In genomic region chr22:40015346-40015976, GRCh38 we compare ENCODE assay signal across 24 cellular contexts. TPM values are rescaled to one million over a fixed set of nuclear protein-coding genes. Genes with fewer than 3 reads are reported as not detected.
DNase-seq lines count a peak whose midpoint lies in the region; ATAC-seq and TF ChIP-seq lines count a peak whose summit lies in the region.
"Had no signal": no experiment of that assay in that cellular context is flagged by ENCODE, and none has a peak within 500 bp of the region (broad histone marks: within the 10 kb centered on the region; RNA-seq: fewer than 3 reads in every experiment).

No MANE protein-coding gene starts in this region.

- H3K4me1 Mint-ChIP-seq in WTC11, result peaks cover 14% of the 10 kb centered on the region
- H3K4me1 Mint-ChIP-seq: activated T-helper 17 cell treated with anti-CD3 and anti-CD28 coated beads, Interleukin-2, amount 50 U/mL, for 72 hours; CD14-positive monocyte; central memory CD8-positive, alpha-beta T cell had no signal

- H3K27me3 ChIP-seq in esophagus (ENCODE audit: control insufficient read depth in 1 of 2, insufficient read depth in 2 of 2, low read length in 2 of 2) (no peaks in the 10 kb centered on the region), mucosa of rectum (ENCODE audit: control insufficient read depth in 2 of 2, insufficient read depth in 2 of 2, low read length in 2 of 2) (peaks cover 0 to 2% of the 10 kb centered on the region in 2 donors), gastrocnemius medialis (peaks cover 2 to 16% (median 15%) of the 10 kb centered on the region in 3 donors)
- H3K27me3 ChIP-seq: neutrophil, uterus had no signal

- H3K27me3 Mint-ChIP-seq in WTC11 (ENCODE audit: low read depth), result no peaks in the 10 kb centered on the region
- H3K27me3 Mint-ChIP-seq: activated naive CD4-positive, alpha-beta T cell treated with anti-CD3 and anti-CD28 coated beads, Interleukin-2, amount 50 U/mL, for 24 hours had no signal

- in situ Hi-C loops in gastrocnemius medialis (cut with MboI; ENCODE audit: low sequenced_read_pairs in 4 of 4), result loop anchor here in 1 of 4 donors (25.0 kb wide), 1 partner anchor 653 kb away; no protein-coding TSS in a partner anchor

- H3K4me3 Mint-ChIP-seq in WTC11, result no peak overlapping the region
- H3K4me3 Mint-ChIP-seq: activated naive CD4-positive, alpha-beta T cell treated with anti-CD3 and anti-CD28 coated beads, Interleukin-2, amount 50 U/mL, for 24 hours; activated T-helper 17 cell treated with anti-CD3 and anti-CD28 coated beads, Interleukin-2, amount 50 U/mL, for 72 hours; CD14-positive monocyte; central memory CD8-positive, alpha-beta T cell; T-helper 2 cell treated with Interferon-gamma antibody and Interleukin-4, amounts not matched to agents 5 μg/mL and 100 μg/mL, for 36 hours had no signal

- H3K36me3 ChIP-seq in esophagus (ENCODE audit: control insufficient read depth in 2 of 2, insufficient read depth in 2 of 2, low read length in 1 of 2) (no peaks in the 10 kb centered on the region), mucosa of rectum (ENCODE audit: control insufficient read depth in 2 of 2, insufficient read depth in 2 of 2, low read length in 2 of 2) (peaks cover 3 to 9% of the 10 kb centered on the region in 2 donors), gastrocnemius medialis (no peaks in the 10 kb centered on the region)
- H3K36me3 ChIP-seq: neutrophil, uterus had no signal

- CTCF ChIA-PET in WTC11 (lab: Charles Lee), result interaction anchor here (1.2 to 1.9 kb wide), 3 partner anchors 9 to 62 kb away, joined by 3 to 8 read pairs (median 4); no protein-coding TSS in a partner anchor

- intact Hi-C loops in gastrocnemius medialis (cut with DNase I; ENCODE audit: low total_unique reads), result no loop called here

- H3K27ac Mint-ChIP-seq in WTC11, result peak overlapping the region; percentile 13
- H3K27ac Mint-ChIP-seq: activated naive CD4-positive, alpha-beta T cell treated with anti-CD3 and anti-CD28 coated beads, Interleukin-2, amount 50 U/mL, for 24 hours; activated T-helper 17 cell treated with anti-CD3 and anti-CD28 coated beads, Interleukin-2, amount 50 U/mL, for 72 hours; CD14-positive monocyte; T-helper 2 cell treated with Interferon-gamma antibody and Interleukin-4, amounts not matched to agents 5 μg/mL and 100 μg/mL, for 36 hours had no signal

- TF ChIP-seq POLR2A in GM18505 (IDR thresholded peaks at IDR 0.05; ENCODE audit: borderline replicate concordance, extremely low read depth, insufficient read depth, insufficient read length), result no peak
- TF ChIP-seq POLR2A in gastrocnemius medialis (IDR thresholded peaks at IDR 0.05), result no peak

- POLR2A ChIA-PET in WTC11 (lab: Charles Lee), result no interaction called here

- H3K4me1 ChIP-seq in esophagus (ENCODE audit: control insufficient read depth in 2 of 2, insufficient read depth in 2 of 2, low read length in 1 of 2), result peaks cover 6 to 18% of the 10 kb centered on the region in 2 donors
- peaks cover 15 to 28% of the 10 kb centered on the region in 2 donors for H3K4me1 ChIP-seq in mucosa of rectum (ENCODE audit: control insufficient read depth in 2 of 2, insufficient read depth in 2 of 2, low read length in 2 of 2)
- H3K4me1 ChIP-seq in gastrocnemius medialis, result no peaks in the 10 kb centered on the region
- H3K4me1 ChIP-seq: uterus had no signal

- peaks cover 29% of the 10 kb centered on the region for H3K36me3 Mint-ChIP-seq in WTC11
- H3K36me3 Mint-ChIP-seq: activated naive CD4-positive, alpha-beta T cell treated with anti-CD3 and anti-CD28 coated beads, Interleukin-2, amount 50 U/mL, for 24 hours; CD14-positive monocyte had no signal

- no peak for TF ChIP-seq CTCF in WTC11 (IDR thresholded peaks at IDR 0.05)
- TF ChIP-seq CTCF in gastrocnemius medialis (IDR thresholded peaks at IDR 0.05 in 4 of 5, conservative IDR thresholded peaks at IDR 0.05 in 1 of 5), result no peak

- no peak for ATAC-seq in WTC11
- ATAC-seq in GM18505 (IDR thresholded peaks at IDR 0.05; ENCODE audit: unreplicated experiment), result no peak
- ATAC-seq in gastrocnemius medialis, result no peak
- ATAC-seq: activated T-helper 17 cell treated with anti-CD3 and anti-CD28 coated beads, Interleukin-2, amount 50 U/mL, for 72 hours had no signal

- H3K9me3 ChIP-seq in esophagus (ENCODE audit: control insufficient read depth in 2 of 2, insufficient read depth in 1 of 2, low read depth in 1 of 2, low read length in 1 of 2) (no peaks in the 10 kb centered on the region), mucosa of rectum (ENCODE audit: control insufficient read depth in 2 of 2, low read length in 2 of 2) (no peaks in the 10 kb centered on the region), gastrocnemius medialis (no peaks in the 10 kb centered on the region)
- H3K9me3 ChIP-seq: neutrophil, uterus had no signal

- H3K9me3 Mint-ChIP-seq in WTC11, result peaks cover 11% of the 10 kb centered on the region
- H3K9me3 Mint-ChIP-seq: activated naive CD4-positive, alpha-beta T cell treated with anti-CD3 and anti-CD28 coated beads, Interleukin-2, amount 50 U/mL, for 24 hours; activated T-helper 17 cell treated with anti-CD3 and anti-CD28 coated beads, Interleukin-2, amount 50 U/mL, for 72 hours; CD14-positive monocyte; central memory CD8-positive, alpha-beta T cell; T-helper 2 cell treated with Interferon-gamma antibody and Interleukin-4, amounts not matched to agents 5 μg/mL and 100 μg/mL, for 36 hours had no signal

- H3K27ac ChIP-seq in esophagus (ENCODE audit: low read depth in 2 of 2, low read length in 1 of 2), result peak overlapping the region; percentile 67 to 68
- peak overlapping the region; percentile 74 to 86 for H3K27ac ChIP-seq in mucosa of rectum (ENCODE audit: low read depth in 2 of 2, low read length in 2 of 2)
- H3K27ac ChIP-seq in caudate nucleus (ENCODE audit: low read depth, low read length), result no peak overlapping the region
- no peak overlapping the region for H3K27ac ChIP-seq in gastrocnemius medialis
- H3K27ac ChIP-seq: neutrophil, uterus had no signal

- DNase-seq in WTC11 (ENCODE audit: low spot score), result no peak
- no peak for DNase-seq in GOT3 (lab: John Stamatoyannopoulos, UW)
- no peak for DNase-seq in caudate nucleus (lab: John Stamatoyannopoulos, UW)
- DNase-seq in gastrocnemius medialis, result no peak
- DNase-seq: HCEC 1CT, hippocampal formation, IMR-90, NCI-H1105 treated with DMSO at 0.1 percent for 48 hours, NCI-H2029, NCI-H226, retina, uterus had no signal

- no peak overlapping the region for H3K4me3 ChIP-seq in esophagus (ENCODE audit: low read depth in 1 of 2, low read length in 2 of 2)
- no peak overlapping the region for H3K4me3 ChIP-seq in mucosa of rectum (ENCODE audit: low read length in 2 of 2)
- no peak overlapping the region for H3K4me3 ChIP-seq in gastrocnemius medialis
- H3K4me3 ChIP-seq: lung, uterus had no signal

- H3K9ac ChIP-seq in mucosa of rectum (ENCODE audit: low read depth in 1 of 2, low read length in 2 of 2), result peak overlapping the region; percentile 41 to 57

- 49 to 54% methylated on average over 11 of the region's 11 CpGs for WGBS in esophagus, 2 donors

TF ChIP-seq in WTC11, 78 proteins besides CTCF, POLR2A, EP300 and RAD21 (continues in another document):
- TF ChIP-seq HMGA2 (CRISPR knock-in tag; IDR thresholded peaks at IDR 0.05), result no peak
- no peak for TF ChIP-seq EMX1 (CRISPR knock-in tag; IDR thresholded peaks at IDR 0.05)
- no peak for TF ChIP-seq NR2C2 (CRISPR knock-in tag; IDR thresholded peaks at IDR 0.05)
- no peak for TF ChIP-seq MXD4 (CRISPR knock-in tag; IDR thresholded peaks at IDR 0.05; ENCODE audit: borderline replicate concordance)
- TF ChIP-seq SMAD3 (CRISPR knock-in tag; IDR thresholded peaks at IDR 0.05; ENCODE audit: borderline replicate concordance), result no peak
- no peak for TF ChIP-seq ZNF219 (CRISPR knock-in tag; IDR thresholded peaks at IDR 0.05; ENCODE audit: borderline replicate concordance)
- no peak for TF ChIP-seq STAT6 (CRISPR knock-in tag; conservative IDR thresholded peaks at IDR 0.05; ENCODE audit: low read depth)
- no peak for TF ChIP-seq TEAD4 (CRISPR knock-in tag; IDR thresholded peaks at IDR 0.05)
- TF ChIP-seq RORB (CRISPR knock-in tag; IDR thresholded peaks at IDR 0.05), result no peak
- no peak for TF ChIP-seq USF2 (CRISPR knock-in tag; IDR thresholded peaks at IDR 0.05)
- no peak for TF ChIP-seq KAT7 (CRISPR knock-in tag; IDR thresholded peaks at IDR 0.05; ENCODE audit: borderline replicate concordance)
- TF ChIP-seq ATF3 (CRISPR knock-in tag; conservative IDR thresholded peaks at IDR 0.05), result no peak

RNA-seq across cellular contexts. Expression of gene FAM83F, which starts 20.7 kb away (rescaled TPM):
- total RNA-seq in WTC11 (2021), result 33.8 to 43.1 TPM (median 35.4 TPM) in 3 replicates
- polyA plus RNA-seq in esophagus, result 10 to 100 TPM in 1 of 2 donors, 1 to 10 TPM in 1; 8.6 to 12.9 TPM
- total RNA-seq in gastrocnemius medialis, result under 1 TPM in 3 of 4 donors, not detected in 1; 0.02 to 0.15 (median 0.07) TPM
- total RNA-seq: IMR-90 had no signal
- polyA plus RNA-seq: IMR-90 had no signal

RNA-seq across cellular contexts. Expression of gene TMA7B, which starts 55.3 kb away (rescaled TPM):
- not detected in 3 replicates for total RNA-seq in WTC11 (2021)
- under 1 TPM in 1 of 2 donors, not detected in 1; 0.14 TPM for polyA plus RNA-seq in esophagus
- not detected for total RNA-seq in gastrocnemius medialis
- total RNA-seq: frontal cortex, IMR-90, uterus had no signal
- polyA plus RNA-seq: aorta, IMR-90 had no signal

Comparison
In these comparisons a context has a peak if more than half of its experiments do, and no peak if none do; other contexts are left out.
1. H3K27ac ChIP-seq: peak in esophagus (2 of 2) and mucosa of rectum (2 of 2); none in caudate nucleus (single experiment) and gastrocnemius medialis (0 of 4).
2. RNA of gene FAM83F, which starts 20.7 kb away (total RNA-seq): 33.8 to 43.1 TPM in WTC11; 0.02 to 0.15 TPM in gastrocnemius medialis; every median in the first group is over 10 times any median in the second.